In genomic region chr12:6767301-6767591, GRCh38 we compare ENCODE assay signal across 8 cellular contexts. TPM values are rescaled to one million over a fixed set of nuclear protein-coding genes. Genes with fewer than 3 reads are reported as not detected.
DNase-seq lines count a peak whose midpoint lies in the region; ATAC-seq, FAIRE-seq and TF ChIP-seq lines count a peak whose summit lies in the region.

No MANE protein-coding gene starts in this region.

- ATAC-seq in mucosa of descending colon, result no peak
- no peak for ATAC-seq in GM19035 (IDR thresholded peaks at IDR 0.05; ENCODE audit: unreplicated experiment)

- H3K4me1 ChIP-seq in A673 (ENCODE audit: insufficient read depth, low read length, poor library complexity, severe bottlenecking), result peaks cover 40% of the 10 kb centered on the region
- H3K4me1 ChIP-seq in HUES6 (ENCODE audit: control insufficient read depth, insufficient read depth, low read length), result peaks cover 41% of the 10 kb centered on the region
- peaks cover 34% of the 10 kb centered on the region for H3K4me1 ChIP-seq in mucosa of descending colon (ENCODE audit: low read depth)

- TF ChIP-seq CTCF in A673 (conservative IDR thresholded peaks at IDR 0.05; ENCODE audit: low read depth, low read length) (no peak), bronchial epithelial cell (IDR thresholded peaks at IDR 0.05; ENCODE audit: insufficient read depth, low read length, severe bottlenecking) (no peak), mucosa of descending colon (IDR thresholded peaks at IDR 0.05) (no peak)

- H3K27me3 ChIP-seq in A673 (replicated peaks; ENCODE audit: insufficient read depth, low read depth, low read length, poor library complexity), result no peaks in the 10 kb centered on the region
- peaks cover 5% of the 10 kb centered on the region; the same call in 1 of the 2 replicates for H3K27me3 ChIP-seq in HUES6 (ENCODE audit: control insufficient read depth, insufficient read depth, low read length)
- no peaks in the 10 kb centered on the region for H3K27me3 ChIP-seq in bronchial epithelial cell (ENCODE audit: control insufficient read depth, insufficient read depth, low read length)

- H3K9me3 ChIP-seq in A673 (ENCODE audit: low read depth, low read length, poor library complexity, severe bottlenecking) (no peaks in the 10 kb centered on the region), HUES6 (ENCODE audit: control insufficient read depth, insufficient read depth, low read depth, low read length) (no peaks in the 10 kb centered on the region), mucosa of descending colon (no peaks in the 10 kb centered on the region)

- DNase-seq in A673 (ENCODE audit: low spot score) (peak; percentile 57), bronchial epithelial cell (ENCODE audit: low read depth) (no peak), mucosa of descending colon (no peak), foreskin melanocyte (no peak), KG1 (lab: John Stamatoyannopoulos, UW) (no peak), islet precursor cell (no peak)

- H3K27ac ChIP-seq in A673 (ENCODE audit: low read depth, low read length, poor library complexity, severe bottlenecking), result peak overlapping the region; percentile 88
- no peak overlapping the region for H3K27ac ChIP-seq in HUES6 (ENCODE audit: low read depth, low read length)

- CTCF ChIA-PET in A673 (lab: Charles Lee), result interaction anchor here (0.5 to 1.6 kb wide), 5 partner anchors 11 to 341 kb away, joined by 3 to 10 read pairs (median 4); partner anchors contain the start of genes C1RL and ZNF384

- BruUV-seq in A673 (replicated peaks; lab: Mats Ljungman, UMichigan), result no TSS peak

- H3K4me3 ChIP-seq in A673 (ENCODE audit: low read depth, low read length, poor library complexity, severe bottlenecking) (peak overlapping the region; percentile 97), HUES6 (ENCODE audit: low read depth, low read length) (peak overlapping the region; percentile 79), bronchial epithelial cell (ENCODE audit: low read depth, low read length) (peak overlapping the region; percentile 73), mucosa of descending colon (peak overlapping the region; percentile 67)

- peaks cover 24% of the 10 kb centered on the region for H3K36me3 ChIP-seq in A673 (ENCODE audit: insufficient read depth, low read length, poor library complexity, severe bottlenecking)
- H3K36me3 ChIP-seq in HUES6 (ENCODE audit: control insufficient read depth, insufficient read depth, low read length), result peaks cover 23% of the 10 kb centered on the region; the same call in 1 of the 2 replicates
- H3K36me3 ChIP-seq in bronchial epithelial cell (ENCODE audit: control insufficient read depth, insufficient read depth, low read length), result peaks cover 7% of the 10 kb centered on the region
- no peaks in the 10 kb centered on the region for H3K36me3 ChIP-seq in mucosa of descending colon (ENCODE audit: low read depth)

- H3K9ac ChIP-seq in HUES6 (ENCODE audit: low read length), result peak overlapping the region; percentile 67

- FAIRE-seq in bronchial epithelial cell (lab: Jason Lieb, UNC), result no peak

- intact Hi-C loops in A673 (cut with micrococcal nuclease; ENCODE audit: unreplicated experiment), result loop anchor here (2.0 to 10.0 kb wide), 3 partner anchors 14 to 198 kb away; partner anchors contain the start of genes MLF2 and P3H3
- intact Hi-C loops in mucosa of descending colon (cut with DNase I, micrococcal nuclease), result no loop called here

- POLR2A ChIA-PET in A673 (lab: Charles Lee; ENCODE audit: low non-redundant PET), result interaction anchor here (0.5 kb wide), 1 partner anchor 228 kb away, joined by 3 read pairs; no protein-coding TSS in a partner anchor

RNA-seq across cellular contexts. Expression of gene PTMS, which starts 1.1 kb away (rescaled TPM):
- 600 and 620 TPM in 2 replicates for total RNA-seq in A673 (2021)
- 17.6 and 35.3 TPM in 2 replicates for total RNA-seq in bronchial epithelial cell
- total RNA-seq in mucosa of descending colon, result 100 to 1,000 TPM; 116 to 549 (median 122) TPM

RNA-seq across cellular contexts. Expression of gene LAG3, which starts 5.1 kb away (rescaled TPM):
- 4.1 and 5.5 TPM in 2 replicates for total RNA-seq in A673 (2021)
- total RNA-seq in bronchial epithelial cell, result not detected in 2 replicates
- 1 to 10 TPM; 1.8 to 4.7 (median 2.1) TPM for total RNA-seq in mucosa of descending colon

RNA-seq across cellular contexts. Expression of gene MLF2, which starts 14.3 kb away (rescaled TPM):
- total RNA-seq in A673 (2021), result 242 and 254 TPM in 2 replicates
- total RNA-seq in bronchial epithelial cell, result 136 and 180 TPM in 2 replicates
- 100 to 1,000 TPM; 136 to 177 (median 149) TPM for total RNA-seq in mucosa of descending colon

RNA-seq across cellular contexts. Expression of gene CD4, which starts 22.1 kb away (rescaled TPM):
- not detected in 2 replicates for total RNA-seq in A673 (2021)
- total RNA-seq in bronchial epithelial cell, result not detected in 2 replicates
- 10 to 100 TPM in 2 of 3 donors, 1 to 10 TPM in 1; 8.9 to 16.5 (median 14.8) TPM for total RNA-seq in mucosa of descending colon

RNA-seq across cellular contexts. Expression of gene COPS7A, which starts 43.4 kb away (rescaled TPM):
- total RNA-seq in A673 (2021) (67.2 and 67.7 TPM in 2 replicates), bronchial epithelial cell (63.7 and 86.0 TPM in 2 replicates), mucosa of descending colon (10 to 100 TPM; 32.8 to 47.2 (median 39.2) TPM)
